Comparison of ENCODE assay signal across 8 cellular contexts in genomic region chr19:18098891-18099622, GRCh38. TPM values are rescaled to one million over a fixed set of nuclear protein-coding genes. Genes with fewer than 3 reads are reported as not detected.
DNase-seq lines count a peak whose midpoint lies in the region; ATAC-seq and TF ChIP-seq lines count a peak whose summit lies in the region.

No MANE protein-coding gene starts in this region.

- intact Hi-C loops in left cardiac atrium (cut with DNase I), result no loop called here

- no peaks in the 10 kb centered on the region for H3K36me3 Mint-ChIP-seq in progenitor cell of endocrine pancreas (ENCODE audit: insufficient read depth)

- H3K4me1 Mint-ChIP-seq in progenitor cell of endocrine pancreas (ENCODE audit: low read depth), result no peaks in the 10 kb centered on the region

- H3K27ac ChIP-seq in caudate nucleus (ENCODE audit: low read depth, low read length), result peak overlapping the region; percentile 52

- peak; percentile 59 for ATAC-seq in GM18502 (IDR thresholded peaks at IDR 0.05; ENCODE audit: poor library complexity, unreplicated experiment)
- peak; percentile 51 for ATAC-seq in GM21825 (IDR thresholded peaks at IDR 0.05; ENCODE audit: unreplicated experiment)
- ATAC-seq in left cardiac atrium, result no peak

- H3K27ac Mint-ChIP-seq in progenitor cell of endocrine pancreas, result no peak overlapping the region

- DNase-seq in NCI-H69 (lab: John Stamatoyannopoulos, UW) (peak; percentile 56), caudate nucleus (lab: John Stamatoyannopoulos, UW) (peak in 20 of 61 donors; percentile 17 to 81 (median 37)), progenitor cell of endocrine pancreas (ENCODE audit: low spot score, unreplicated experiment) (no peak), left cardiac atrium (no peak), NCI-H524 treated with DMSO at 0.1 percent for 48 hours (lab: John Stamatoyannopoulos, UW) (no peak), UCSD-AML1 (lab: John Stamatoyannopoulos, UW; ENCODE audit: unreplicated experiment) (no peak)

- no peak for TF ChIP-seq CTCF in progenitor cell of endocrine pancreas (IDR thresholded peaks at IDR 0.05; ENCODE audit: unreplicated experiment)

- peaks cover 34% of the 10 kb centered on the region for H3K27me3 Mint-ChIP-seq in progenitor cell of endocrine pancreas

- H3K4me3 Mint-ChIP-seq in progenitor cell of endocrine pancreas (ENCODE audit: low read depth), result peak overlapping the region; percentile 53

- H3K9me3 Mint-ChIP-seq in progenitor cell of endocrine pancreas (ENCODE audit: low read depth), result no peaks in the 10 kb centered on the region

RNA-seq across cellular contexts. Expression of gene MAST3, which starts 1.5 kb away (rescaled TPM):
- total RNA-seq in progenitor cell of endocrine pancreas (10.7 and 11.1 TPM in 2 replicates), left cardiac atrium (1 to 10 TPM; 5.5 to 7.9 TPM)

RNA-seq across cellular contexts. Expression of gene IL12RB1, which starts 12.3 kb away (rescaled TPM):
- total RNA-seq in progenitor cell of endocrine pancreas (not detected in 2 replicates), left cardiac atrium (1 to 10 TPM; 1.2 to 1.6 TPM)

RNA-seq across cellular contexts. Expression of gene PIK3R2, which starts 53.9 kb away (rescaled TPM):
- total RNA-seq in progenitor cell of endocrine pancreas (58.9 and 61.2 TPM in 2 replicates), left cardiac atrium (10 to 100 TPM; 22.1 to 24.5 TPM)

Comparison
In these comparisons a context has a peak if more than half of its experiments do, and no peak if none do; other contexts are left out.
1. ATAC-seq: peak in GM18502 (single experiment) and GM21825 (single experiment); none in left cardiac atrium (0 of 2).